ENCODE assay signal across 10 cellular contexts in the genomic region with DNA sequence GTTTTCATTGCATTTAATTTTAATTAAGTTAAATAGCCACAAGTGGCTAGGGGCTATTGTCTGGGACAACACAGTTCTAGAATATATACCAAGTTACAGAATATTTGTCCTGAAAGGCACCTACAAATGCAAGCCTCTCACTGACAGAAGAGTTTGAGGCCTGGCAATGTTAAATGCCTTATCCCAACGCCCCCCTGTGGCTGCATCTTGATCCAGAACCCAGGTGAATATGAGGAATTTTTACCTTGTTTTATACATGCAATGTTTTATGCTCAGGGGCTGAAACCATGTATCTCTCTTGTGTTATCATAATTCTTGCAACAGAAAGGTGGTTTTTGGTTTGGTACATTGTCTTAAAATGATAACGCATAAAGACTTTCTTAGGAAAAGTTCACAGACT.
DNase-seq lines count a peak whose midpoint lies in the region; ATAC-seq and TF ChIP-seq lines count a peak whose summit lies in the region.
"Had no signal": no experiment of that assay in that cellular context is flagged by ENCODE, and none has a peak within 500 bp of the region (broad histone marks: within the 10 kb centered on the region; RNA-seq: fewer than 3 reads in every experiment).

No MANE protein-coding gene starts in this region.

- no peak overlapping the region for H3K27ac Mint-ChIP-seq in progenitor cell of endocrine pancreas
- H3K27ac Mint-ChIP-seq in activated CD8-positive, alpha-beta memory T cell treated with anti-CD3 and anti-CD28 coated beads, Interleukin-2, amount 10 ng/mL, durations not matched to agents 7 days and 5 days: no peak overlapping the region

- peak; percentile 63 for TF ChIP-seq CTCF in progenitor cell of endocrine pancreas (IDR thresholded peaks at IDR 0.05; ENCODE audit: unreplicated experiment)

- no peak overlapping the region for H3K4me3 ChIP-seq in Jurkat, Clone E6-1 (ENCODE audit: low read length)

- CTCF ChIA-PET in activated CD8-positive, alpha-beta memory T cell treated with anti-CD3 and anti-CD28 coated beads, Interleukin-2, amount 10 ng/mL, durations not matched to agents 7 days and 5 days (lab: Charles Lee): interaction anchor here (0.6 to 1.0 kb wide), 2 partner anchors 299 to 529 kb away, joined by 4 read pairs; no protein-coding TSS in a partner anchor

- ATAC-seq in activated CD8-positive, alpha-beta memory T cell treated with anti-CD3 and anti-CD28 coated beads, Interleukin-2, amount 10 ng/mL, durations not matched to agents 7 days and 5 days: no peak
- ATAC-seq in GM19463 (IDR thresholded peaks at IDR 0.05; ENCODE audit: unreplicated experiment): no peak
- ATAC-seq: activated T-cell treated with anti-CD3 and anti-CD28 coated beads, Interleukin-2, amount 50 U/mL, for 4 hours had no signal

- peaks cover 4% of the 10 kb centered on the region for H3K4me1 Mint-ChIP-seq in progenitor cell of endocrine pancreas (ENCODE audit: low read depth)
- H3K4me1 Mint-ChIP-seq in activated CD8-positive, alpha-beta memory T cell treated with anti-CD3 and anti-CD28 coated beads, Interleukin-2, amount 10 ng/mL, durations not matched to agents 7 days and 5 days: no peaks in the 10 kb centered on the region
- H3K4me1 Mint-ChIP-seq: CD8-positive, alpha-beta memory T cell had no signal

- H3K9me3 Mint-ChIP-seq in progenitor cell of endocrine pancreas (ENCODE audit: low read depth): no peaks in the 10 kb centered on the region
- H3K9me3 Mint-ChIP-seq in activated CD8-positive, alpha-beta memory T cell treated with anti-CD3 and anti-CD28 coated beads, Interleukin-2, amount 10 ng/mL, durations not matched to agents 7 days and 5 days (ENCODE audit: low read depth): no peaks in the 10 kb centered on the region
- H3K9me3 Mint-ChIP-seq: activated T-cell treated with anti-CD3 and anti-CD28 coated beads, Interleukin-2, amount 50 U/mL, for 4 hours; CD8-positive, alpha-beta memory T cell had no signal

- H3K27me3 Mint-ChIP-seq in progenitor cell of endocrine pancreas: peaks cover 8% of the 10 kb centered on the region
- peaks cover 6% of the 10 kb centered on the region for H3K27me3 Mint-ChIP-seq in activated CD8-positive, alpha-beta memory T cell treated with anti-CD3 and anti-CD28 coated beads, Interleukin-2, amount 10 ng/mL, durations not matched to agents 7 days and 5 days

- H3K36me3 Mint-ChIP-seq in progenitor cell of endocrine pancreas (ENCODE audit: insufficient read depth): no peaks in the 10 kb centered on the region
- no peaks in the 10 kb centered on the region for H3K36me3 Mint-ChIP-seq in activated CD8-positive, alpha-beta memory T cell treated with anti-CD3 and anti-CD28 coated beads, Interleukin-2, amount 10 ng/mL, durations not matched to agents 7 days and 5 days
- H3K36me3 Mint-ChIP-seq: CD8-positive, alpha-beta memory T cell had no signal

- no peak overlapping the region for H3K4me3 Mint-ChIP-seq in progenitor cell of endocrine pancreas (ENCODE audit: low read depth)
- H3K4me3 Mint-ChIP-seq in activated CD8-positive, alpha-beta memory T cell treated with anti-CD3 and anti-CD28 coated beads, Interleukin-2, amount 10 ng/mL, durations not matched to agents 7 days and 5 days: no peak overlapping the region
- H3K4me3 Mint-ChIP-seq: activated T-cell treated with anti-CD3 and anti-CD28 coated beads, Interleukin-2, amount 50 U/mL, for 4 hours; CD8-positive, alpha-beta memory T cell had no signal

- DNase-seq in NCI-H82 (lab: John Stamatoyannopoulos, UW) (peak; percentile 59), NCI-H82 treated with DMSO at 0.1 percent for 48 hours (lab: John Stamatoyannopoulos, UW; ENCODE audit: unreplicated experiment) (no peak), cerebellar cortex (ENCODE audit: low spot score) (peak; percentile 78), progenitor cell of endocrine pancreas (ENCODE audit: low spot score, unreplicated experiment) (no peak), NCI-H2029 (lab: John Stamatoyannopoulos, UW) (no peak)
- DNase-seq in Jurkat, Clone E6-1 (ENCODE audit: low read depth, low spot score): peak; percentile 14
- no peak for DNase-seq in activated CD8-positive, alpha-beta memory T cell treated with anti-CD3 and anti-CD28 coated beads, Interleukin-2, amount 10 ng/mL, durations not matched to agents 7 days and 5 days
- DNase-seq: activated T-cell treated with anti-CD3 and anti-CD28 coated beads, Interleukin-2, amount 50 U/mL, for 4 hours had no signal

Comparison
In these comparisons a context has a peak if more than half of its experiments do, and no peak if none do; other contexts are left out.
1. DNase-seq: peak in NCI-H82 (single experiment), Jurkat, Clone E6-1 (single experiment) and cerebellar cortex (single experiment); none in NCI-H82 treated with DMSO at 0.1 percent for 48 hours (single experiment), progenitor cell of endocrine pancreas (single experiment), NCI-H2029 (single experiment) and activated CD8-positive, alpha-beta memory T cell treated with anti-CD3 and anti-CD28 coated beads, Interleukin-2, amount 10 ng/mL, durations not matched to agents 7 days and 5 days (single experiment).